In the genomic region with DNA sequence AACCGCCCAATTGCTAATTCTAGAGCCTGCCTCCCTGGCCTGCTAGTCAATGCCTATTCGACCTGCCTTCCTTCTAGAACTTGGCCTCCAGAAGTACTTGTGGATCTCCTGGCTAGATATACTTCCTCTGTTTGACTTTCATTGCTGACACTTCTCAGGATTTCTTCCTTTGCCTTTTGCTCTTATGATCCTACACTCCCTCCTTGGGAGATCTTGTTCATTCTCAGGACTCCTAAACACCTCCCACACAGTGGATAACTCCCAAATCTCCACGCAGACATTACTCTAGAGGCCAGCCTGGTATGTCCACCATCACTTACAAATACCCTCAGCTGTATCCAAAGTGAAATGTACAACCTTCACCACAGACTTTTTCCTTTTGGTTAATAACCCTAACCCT, we compare ENCODE assay signal across 7 cellular contexts. TPM values are rescaled to one million over a fixed set of nuclear protein-coding genes. Genes with fewer than 3 reads are reported as not detected.
"Had no signal": no experiment of that assay in that cellular context is flagged by ENCODE, and none has a peak within 500 bp of the region (broad histone marks: within the 10 kb centered on the region; RNA-seq: fewer than 3 reads in every experiment).

No MANE protein-coding gene starts in this region.

- H3K9me3 ChIP-seq: HAP-1 had no signal

- H3K36me3 ChIP-seq: HAP-1 had no signal

- H3K9me3 Mint-ChIP-seq: IgD-negative memory B cell had no signal

- DNase-seq: GM23248, GOT3, H7, KBM-7 had no signal

- H3K4me3 Mint-ChIP-seq: IgD-negative memory B cell had no signal

- H3K36me3 Mint-ChIP-seq: IgD-negative memory B cell had no signal

- H3K4me1 ChIP-seq: HAP-1 had no signal

- H3K4me3 ChIP-seq: GM23248, HAP-1 had no signal

RNA-seq across cellular contexts. Expression of a gene that starts 55.9 kb away (rescaled TPM):
- polyA plus RNA-seq: GM23248, HepG2, IgD-negative memory B cell had no signal
